In genomic region chr6:28274888-28275287, GRCh38 we compare ENCODE assay signal across 16 cellular contexts. TPM values are rescaled to one million over a fixed set of nuclear protein-coding genes. Genes with fewer than 3 reads are reported as not detected.
"Had no signal": no experiment of that assay in that cellular context is flagged by ENCODE, and none has a peak within 500 bp of the region (broad histone marks: within the 10 kb centered on the region; RNA-seq: fewer than 3 reads in every experiment).

No MANE protein-coding gene starts in this region.

- ATAC-seq: activated CD4-positive, CD25-positive, alpha-beta regulatory T cell treated with anti-CD3 and anti-CD28 coated beads, Interleukin-2, amount 50 U/mL, for 24 hours; gastrocnemius medialis had no signal

- H3K4me3 Mint-ChIP-seq: endodermal cell had no signal

- H3K27me3 ChIP-seq: cardiac muscle cell, dorsolateral prefrontal cortex, gastrocnemius medialis, sigmoid colon, tibial artery had no signal

- DNase-seq: activated gamma-delta T cell; activated T-cell treated with anti-CD3 and anti-CD28 coated beads, Interleukin-2, amount 50 U/mL, for 1 hour; dorsolateral prefrontal cortex; endodermal cell; gastrocnemius medialis; islet precursor cell; sigmoid colon; stimulated activated CD4-positive, alpha-beta T cell treated with anti-CD3 and anti-CD28 coated beads, Interleukin-12 subunit alpha, Interleukin-12 subunit beta, amount 100 ng/mL, for 4 hours; stimulated activated CD4-positive, alpha-beta T cell treated with anti-CD3 and anti-CD28 coated beads, Interleukin-2, amount 100 ng/mL, for 24 hours; T1000; tibial artery had no signal

- H3K27ac ChIP-seq: cardiac muscle cell, dorsolateral prefrontal cortex, gastrocnemius medialis, parathyroid adenoma, sigmoid colon, tibial artery had no signal

- H3K27ac Mint-ChIP-seq: endodermal cell had no signal

- H3K9me3 Mint-ChIP-seq: endodermal cell had no signal

- FAIRE-seq: urothelium cell line had no signal

- H3K4me1 ChIP-seq: parathyroid adenoma, tibial artery had no signal

- H3K4me3 ChIP-seq: cardiac muscle cell, dorsolateral prefrontal cortex, gastrocnemius medialis, lung, sigmoid colon, tibial artery had no signal

- H3K9me3 ChIP-seq: gastrocnemius medialis, sigmoid colon, tibial artery had no signal

RNA-seq across cellular contexts. Expression of gene NKAPL, which starts 15.8 kb away (rescaled TPM):
- total RNA-seq: cardiac muscle cell had no signal
- polyA plus RNA-seq: cardiac muscle cell had no signal
